Comparison of ENCODE assay signal across 9 cellular contexts in the genomic region with DNA sequence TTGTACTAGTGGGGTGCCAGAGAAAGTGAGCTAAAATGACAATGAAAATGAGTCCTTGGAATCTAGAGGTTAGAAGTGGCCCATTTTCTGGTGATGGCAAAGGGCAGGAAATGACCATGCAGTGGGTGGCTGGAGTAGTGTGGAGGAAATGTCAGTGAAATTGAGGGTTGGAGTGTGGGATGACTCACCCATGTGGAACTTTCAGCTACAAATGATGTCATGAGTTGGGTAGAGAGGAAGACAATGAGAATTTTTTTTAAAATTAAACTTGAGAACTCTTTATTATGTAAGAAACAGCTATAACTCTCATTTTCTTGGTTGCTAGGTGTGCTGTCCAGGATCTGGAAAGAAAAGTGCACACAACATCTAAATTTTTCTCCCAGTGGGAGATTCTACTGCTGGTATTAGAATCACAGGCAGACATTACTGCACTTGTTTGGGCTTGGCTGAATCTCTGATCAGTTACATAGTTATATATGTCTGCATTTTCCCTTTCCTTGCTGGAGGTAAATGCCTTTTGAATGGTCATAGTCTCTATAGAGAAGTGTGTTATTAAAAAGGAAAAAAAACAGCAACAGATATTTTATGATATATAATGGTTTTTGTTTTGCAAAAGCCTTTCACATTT. TPM values are rescaled to one million over a fixed set of nuclear protein-coding genes. Genes with fewer than 3 reads are reported as not detected.
DNase-seq lines count a peak whose midpoint lies in the region; ATAC-seq and TF ChIP-seq lines count a peak whose summit lies in the region.
"Had no signal": no experiment of that assay in that cellular context is flagged by ENCODE, and none has a peak within 500 bp of the region (broad histone marks: within the 10 kb centered on the region; RNA-seq: fewer than 3 reads in every experiment).

No MANE protein-coding gene starts in this region.

- H3K27me3 Mint-ChIP-seq in CD4-positive, alpha-beta memory T cell: peaks cover 6 to 7% of the 10 kb centered on the region in 2 donors

- H3K27me3 ChIP-seq in gastroesophageal sphincter: no peaks in the 10 kb centered on the region
- H3K27me3 ChIP-seq in CD4-positive, alpha-beta memory T cell (ENCODE audit: insufficient read depth, low read length): no peaks in the 10 kb centered on the region

- DNase-seq in ACHN (peak; percentile 79), SW 1271 (lab: John Stamatoyannopoulos, UW) (peak; percentile 28 to 78), hepatic stellate cell (ENCODE audit: low spot score) (peak; percentile 61), NCI-H345 (lab: John Stamatoyannopoulos, UW) (no peak)
- no peak for DNase-seq in effector CD4-positive, alpha-beta T cell
- no peak for DNase-seq in CD4-positive, alpha-beta memory T cell
- DNase-seq: stimulated activated CD4-positive, alpha-beta T cell treated with anti-CD3 and anti-CD28 coated beads, Interleukin-2, amount 100 ng/mL, for 48 hours had no signal

- no peaks in the 10 kb centered on the region for H3K4me1 Mint-ChIP-seq in CD4-positive, alpha-beta memory T cell

- no peak overlapping the region for H3K4me3 Mint-ChIP-seq in CD4-positive, alpha-beta memory T cell

- TF ChIP-seq POLR2A in gastroesophageal sphincter (IDR thresholded peaks at IDR 0.05): no peak

- no peaks in the 10 kb centered on the region for H3K36me3 Mint-ChIP-seq in CD4-positive, alpha-beta memory T cell

- H3K4me1 ChIP-seq in gastroesophageal sphincter: no peaks in the 10 kb centered on the region
- no peaks in the 10 kb centered on the region for H3K4me1 ChIP-seq in CD4-positive, alpha-beta memory T cell (ENCODE audit: insufficient read depth, low read length)

- H3K27ac ChIP-seq in gastroesophageal sphincter: no peak overlapping the region
- H3K27ac ChIP-seq in CD4-positive, alpha-beta memory T cell (ENCODE audit: low read depth, low read length): no peak overlapping the region

- H3K36me3 ChIP-seq in gastroesophageal sphincter: no peaks in the 10 kb centered on the region
- no peaks in the 10 kb centered on the region for H3K36me3 ChIP-seq in CD4-positive, alpha-beta memory T cell (ENCODE audit: insufficient read depth, low read length)

- TF ChIP-seq CTCF in gastroesophageal sphincter (IDR thresholded peaks at IDR 0.05): no peak

- no peak for TF ChIP-seq EP300 in gastroesophageal sphincter (IDR thresholded peaks at IDR 0.05)

- intact Hi-C loops in CD4-positive, alpha-beta memory T cell (cut with micrococcal nuclease): no loop called here

- H3K4me3 ChIP-seq in gastroesophageal sphincter: no peak overlapping the region
- no peak overlapping the region for H3K4me3 ChIP-seq in CD4-positive, alpha-beta memory T cell (ENCODE audit: low read length in 2 of 2)

- no peaks in the 10 kb centered on the region for H3K9me3 ChIP-seq in gastroesophageal sphincter
- H3K9me3 ChIP-seq in CD4-positive, alpha-beta memory T cell (ENCODE audit: control insufficient read depth in 1 of 2, low read length in 2 of 2): no peaks in the 10 kb centered on the region

- POLR2A ChIA-PET in CD4-positive, alpha-beta memory T cell (lab: Charles Lee; ENCODE audit: partially characterized antibody): no interaction called here

- in situ Hi-C loops in ACHN (cut with HindIII; ENCODE audit: low pct_ligation_motif_present, low pct_unique_long_range_greater_than_20kb, low sequenced_read_pairs): no loop called here

- ATAC-seq in GM21381 (IDR thresholded peaks at IDR 0.05; ENCODE audit: unreplicated experiment) (peak; percentile 63), gastroesophageal sphincter (no peak)

- CTCF ChIA-PET in CD4-positive, alpha-beta memory T cell (lab: Charles Lee; ENCODE audit: partially characterized antibody): interaction anchor here (0.9 kb wide), 1 partner anchor 227 kb away, joined by 3 read pairs; no protein-coding TSS in a partner anchor

- H3K9me3 Mint-ChIP-seq in CD4-positive, alpha-beta memory T cell: peaks cover 0 to 3% (median 0%) of the 10 kb centered on the region in 8 donors

- H3K27ac Mint-ChIP-seq in CD4-positive, alpha-beta memory T cell: no peak overlapping the region

RNA-seq across cellular contexts. Expression of gene GNG12, which starts 56.8 kb away (rescaled TPM):
- 100 to 1,000 TPM; 135 to 175 (median 149) TPM for total RNA-seq in gastroesophageal sphincter
- total RNA-seq in CD4-positive, alpha-beta memory T cell: not detected
- not detected for polyA plus RNA-seq in CD4-positive, alpha-beta memory T cell

Comparison
In these comparisons a context has a peak if more than half of its experiments do, and no peak if none do; other contexts are left out.
1. DNase-seq: peak in ACHN (single experiment), SW 1271 (2 of 2) and hepatic stellate cell (single experiment); none in effector CD4-positive, alpha-beta T cell (single experiment), NCI-H345 (single experiment) and CD4-positive, alpha-beta memory T cell (0 of 5).
2. RNA of gene GNG12, which starts 56.8 kb away (total RNA-seq): 135 to 175 TPM in gastroesophageal sphincter; not detected in CD4-positive, alpha-beta memory T cell; every median in the first group is over 100 times any median in the second.